Comparison of ENCODE assay signal across 1 cellular context in the genomic region with DNA sequence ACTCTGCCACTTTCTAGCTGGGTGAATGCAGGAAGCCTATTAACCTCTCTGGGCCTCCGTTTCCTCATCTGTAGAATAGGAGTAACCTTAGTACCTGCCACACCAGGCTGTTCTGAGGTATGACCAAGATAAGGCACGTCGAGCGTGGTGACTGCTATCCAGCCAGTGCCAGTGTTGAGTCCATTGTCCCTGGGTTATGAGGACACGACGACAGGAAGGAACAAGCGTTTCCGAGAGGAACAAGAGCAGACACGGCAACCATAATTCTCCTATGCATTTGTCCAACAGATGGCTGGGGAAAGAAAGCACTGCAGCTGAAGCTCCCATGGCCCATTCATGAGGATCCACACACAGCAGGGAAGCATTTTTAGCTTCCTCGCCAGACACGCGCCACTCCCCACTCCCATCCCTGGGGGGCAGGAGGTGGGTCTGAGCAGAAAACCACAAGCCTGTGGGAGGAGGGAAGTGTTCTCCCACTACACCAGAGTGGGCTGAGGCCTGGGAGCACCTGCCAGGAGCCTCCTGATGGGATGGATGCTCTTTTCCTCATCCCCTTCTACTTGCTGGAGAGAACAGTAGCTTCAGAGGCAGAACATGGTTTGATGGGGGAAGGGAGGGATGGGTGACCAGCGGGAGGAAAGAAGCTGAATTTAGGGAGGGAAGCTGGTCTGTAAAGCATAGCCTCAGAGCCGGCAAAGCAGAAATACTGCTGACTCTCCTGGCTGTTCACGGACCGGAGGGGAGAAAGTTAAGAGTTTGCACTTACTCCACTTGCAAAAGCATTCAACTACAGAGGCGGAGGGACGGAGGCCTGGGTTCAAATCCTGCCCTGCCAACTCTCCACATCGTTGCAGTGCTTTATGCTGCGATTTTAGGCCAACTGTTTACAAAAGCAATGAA.
A peak's percentile ranks its signal among the peaks of the same experiment; 100 is the strongest.
TF ChIP-seq lines count a peak whose summit lies in the region.

No MANE protein-coding gene starts in this region.

TF ChIP-seq in HEK293, 187 proteins besides CTCF, POLR2A, EP300 and RAD21 (continued from another document):
- TF ChIP-seq KLF1 (tag by site-specific recombination; IDR thresholded peaks at IDR 0.05) (no peak), MYNN (tag by site-specific recombination; IDR thresholded peaks at IDR 0.05; ENCODE audit: borderline replicate concordance) (no peak), ZBTB20 (tag by site-specific recombination; IDR thresholded peaks at IDR 0.05) (no peak), BCL11A (tag by site-specific recombination; IDR thresholded peaks at IDR 0.05; ENCODE audit: low read depth) (no peak), ZIC2 (tag by site-specific recombination; IDR thresholded peaks at IDR 0.05) (peak; percentile 79), ZNF112 (tag by site-specific recombination; IDR thresholded peaks at IDR 0.05) (no peak)
- TF ChIP-seq, protein P1, sequence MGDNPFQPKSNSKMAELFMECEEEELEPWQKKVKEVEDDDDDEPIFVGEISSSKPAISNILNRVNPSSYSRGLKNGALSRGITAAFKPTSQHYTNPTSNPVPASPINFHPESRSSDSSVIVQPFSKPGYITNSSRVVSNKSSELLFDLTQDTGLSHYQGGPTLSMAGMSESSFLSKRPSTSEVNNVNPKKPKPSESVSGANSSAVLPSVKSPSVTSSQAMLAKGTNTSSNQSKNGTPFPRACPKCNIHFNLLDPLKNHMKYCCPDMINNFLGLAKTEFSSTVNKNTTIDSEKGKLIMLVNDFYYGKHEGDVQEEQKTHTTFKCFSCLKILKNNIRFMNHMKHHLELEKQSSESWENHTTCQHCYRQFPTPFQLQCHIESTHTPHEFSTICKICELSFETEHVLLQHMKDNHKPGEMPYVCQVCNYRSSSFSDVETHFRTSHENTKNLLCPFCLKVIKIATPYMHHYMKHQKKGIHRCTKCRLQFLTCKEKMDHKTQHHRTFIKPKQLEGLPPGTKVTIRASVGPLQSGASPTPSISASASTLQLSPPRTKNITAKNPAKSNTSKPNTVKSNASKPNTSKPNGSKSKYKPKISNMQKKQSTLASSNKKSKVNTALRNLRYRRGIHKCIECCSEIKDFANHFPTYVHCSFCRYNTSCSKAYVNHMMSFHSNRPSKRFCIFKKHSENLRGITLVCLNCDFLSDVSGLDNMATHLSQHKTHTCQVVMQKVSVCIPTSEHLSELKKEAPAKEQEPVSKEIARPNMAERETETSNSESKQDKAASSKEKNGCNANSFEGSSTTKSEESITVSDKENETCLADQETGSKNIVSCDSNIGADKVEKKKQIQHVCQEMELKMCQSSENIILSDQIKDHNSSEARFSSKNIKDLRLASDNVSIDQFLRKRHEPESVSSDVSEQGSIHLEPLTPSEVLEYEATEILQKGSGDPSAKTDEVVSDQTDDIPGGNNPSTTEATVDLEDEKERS (tag by site-specific recombination; IDR thresholded peaks at IDR 0.05), result no peak
- TF ChIP-seq, protein P2, sequence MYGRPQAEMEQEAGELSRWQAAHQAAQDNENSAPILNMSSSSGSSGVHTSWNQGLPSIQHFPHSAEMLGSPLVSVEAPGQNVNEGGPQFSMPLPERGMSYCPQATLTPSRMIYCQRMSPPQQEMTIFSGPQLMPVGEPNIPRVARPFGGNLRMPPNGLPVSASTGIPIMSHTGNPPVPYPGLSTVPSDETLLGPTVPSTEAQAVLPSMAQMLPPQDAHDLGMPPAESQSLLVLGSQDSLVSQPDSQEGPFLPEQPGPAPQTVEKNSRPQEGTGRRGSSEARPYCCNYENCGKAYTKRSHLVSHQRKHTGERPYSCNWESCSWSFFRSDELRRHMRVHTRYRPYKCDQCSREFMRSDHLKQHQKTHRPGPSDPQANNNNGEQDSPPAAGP (tag by site-specific recombination; IDR thresholded peaks at IDR 0.05), result no peak
